In genomic region chr9:26892251-26893029, GRCh38 we compare ENCODE assay signal across 8 cellular contexts. TPM values are rescaled to one million over a fixed set of nuclear protein-coding genes. Genes with fewer than 3 reads are reported as not detected.
DNase-seq lines count a peak whose midpoint lies in the region; ATAC-seq and TF ChIP-seq lines count a peak whose summit lies in the region.

Gene CAAP1 (minus strand): TSS chr9:26892802. CDS start chr9:26892715, 87 bp downstream.

- peak; percentile 99 for ATAC-seq in GM19324 (IDR thresholded peaks at IDR 0.05; ENCODE audit: low FRiP score, unreplicated experiment)
- peak; percentile 89 for ATAC-seq in HG03469 (IDR thresholded peaks at IDR 0.05; ENCODE audit: unreplicated experiment)

- peaks cover 0 to 2% (median 0%) of the 10 kb centered on the region in 4 donors for H3K36me3 ChIP-seq in liver (ENCODE audit: control insufficient read depth in 4 of 4, insufficient read depth in 3 of 4, low read depth in 1 of 4, low read length in 3 of 4)

- TF ChIP-seq RAD21 in liver (IDR thresholded peaks at IDR 0.05), result peak in 1 of 2 donors; percentile 10

- peaks cover 0 to 17% (median 10%) of the 10 kb centered on the region in 4 donors for H3K4me1 ChIP-seq in liver (ENCODE audit: control insufficient read depth in 4 of 4, insufficient read depth in 4 of 4, low read length in 3 of 4)

- no peaks in the 10 kb centered on the region for H3K27me3 ChIP-seq in liver (ENCODE audit: control insufficient read depth in 4 of 4, insufficient read depth in 4 of 4, low read length in 3 of 4)

- no peak for TF ChIP-seq CTCF in liver (IDR thresholded peaks at IDR 0.05; ENCODE audit: low read depth, low read length, missing input control)

- under 1% methylated on average over 70 of the region's 70 CpGs for WGBS in liver

- peak; percentile 49 to 90 (median 84) for DNase-seq in C1 segment of cervical spinal cord (lab: John Stamatoyannopoulos, UW)
- peak; percentile 91 to 96 for DNase-seq in NCI-H526 (lab: John Stamatoyannopoulos, UW)
- DNase-seq in activated CD4-positive, alpha-beta T cell treated with anti-CD3 and anti-CD28 coated beads, Interleukin-2, amount 50 U/mL, for 4 hours, result peak; percentile 92 to 94
- DNase-seq in dermis microvascular lymphatic vessel endothelial cell (ENCODE audit: low read depth in 2 of 2), result peak; percentile 89 to 96
- peak; percentile 96 for DNase-seq in stimulated activated CD4-positive, alpha-beta T cell treated with anti-CD3 and anti-CD28 coated beads, Interleukin-4, amount 100 ng/mL, for 24 hours

- H3K27ac ChIP-seq in liver (ENCODE audit: low read depth in 1 of 2, low read length in 2 of 2), result peak within 1 kb of the TSS; percentile 98 to 99

- H3K9me3 ChIP-seq in liver (ENCODE audit: control insufficient read depth in 4 of 4, low read length in 3 of 4), result peaks cover 0 to 4% (median 0%) of the 10 kb centered on the region in 4 donors

- peak within 1 kb of the TSS; percentile 86 to 87 for H3K9ac ChIP-seq in liver (ENCODE audit: low read depth in 1 of 2, low read length in 2 of 2)

- H3K4me3 ChIP-seq in liver (ENCODE audit: low read depth in 1 of 3, low read length in 3 of 3), result peak within 1 kb of the TSS; percentile 92 to 98 (median 94)

TF ChIP-seq in liver, 16 proteins besides CTCF, POLR2A, EP300 and RAD21:
- no peak for TF ChIP-seq FOXA2 (IDR thresholded peaks at IDR 0.05)
- peak; percentile 54 for TF ChIP-seq REST (IDR thresholded peaks at IDR 0.05)
- TF ChIP-seq MAX (IDR thresholded peaks at IDR 0.05), result peak; percentile 75
- TF ChIP-seq FOXA1 (IDR thresholded peaks at IDR 0.05), result no peak
- no peak for TF ChIP-seq NR2F2 (IDR thresholded peaks at IDR 0.05)
- peak; percentile 90 for TF ChIP-seq TAF1 (conservative IDR thresholded peaks at IDR 0.05)
- TF ChIP-seq SP1 (IDR thresholded peaks at IDR 0.05), result peak; percentile 67
- TF ChIP-seq RXRA (IDR thresholded peaks at IDR 0.05), result peak; percentile 47 to 50
- TF ChIP-seq HNF4A (conservative IDR thresholded peaks at IDR 0.05), result peak in 1 of 2 donors; percentile 9
- TF ChIP-seq ZBTB33 (IDR thresholded peaks at IDR 0.05), result peak; percentile 78
- peak; percentile 20 for TF ChIP-seq ATF3 (IDR thresholded peaks at IDR 0.05)
- peak; percentile 86 to 96 for TF ChIP-seq GABPA (IDR thresholded peaks at IDR 0.05 in 1 of 2, conservative IDR thresholded peaks at IDR 0.05 in 1 of 2)
- no peak for TF ChIP-seq JUND (IDR thresholded peaks at IDR 0.05)
- TF ChIP-seq YY1 (IDR thresholded peaks at IDR 0.05), result peak; percentile 94
- peak; percentile 97 for TF ChIP-seq EGR1 (IDR thresholded peaks at IDR 0.05; ENCODE audit: low read depth in 2 of 2)
- no peak for TF ChIP-seq HNF4G (IDR thresholded peaks at IDR 0.05)

RNA-seq across cellular contexts. Expression of gene CAAP1, which starts in this region (rescaled TPM):
- 10.9 and 11.5 TPM in 2 replicates for total RNA-seq in dermis microvascular lymphatic vessel endothelial cell
- 10 to 100 TPM; 13.4 to 19.6 TPM for total RNA-seq in liver
- polyA plus RNA-seq in liver, result 1 to 10 TPM; 8.9 to 9.1 TPM

Comparison
In these comparisons a context has a peak if more than half of its experiments do, and no peak if none do; other contexts are left out.
1. Peak in every context shown above with its lines: DNase-seq, ATAC-seq, H3K4me3 ChIP-seq and H3K27ac ChIP-seq.